Comparison of ENCODE assay signal across 28 cellular contexts in the genomic region with DNA sequence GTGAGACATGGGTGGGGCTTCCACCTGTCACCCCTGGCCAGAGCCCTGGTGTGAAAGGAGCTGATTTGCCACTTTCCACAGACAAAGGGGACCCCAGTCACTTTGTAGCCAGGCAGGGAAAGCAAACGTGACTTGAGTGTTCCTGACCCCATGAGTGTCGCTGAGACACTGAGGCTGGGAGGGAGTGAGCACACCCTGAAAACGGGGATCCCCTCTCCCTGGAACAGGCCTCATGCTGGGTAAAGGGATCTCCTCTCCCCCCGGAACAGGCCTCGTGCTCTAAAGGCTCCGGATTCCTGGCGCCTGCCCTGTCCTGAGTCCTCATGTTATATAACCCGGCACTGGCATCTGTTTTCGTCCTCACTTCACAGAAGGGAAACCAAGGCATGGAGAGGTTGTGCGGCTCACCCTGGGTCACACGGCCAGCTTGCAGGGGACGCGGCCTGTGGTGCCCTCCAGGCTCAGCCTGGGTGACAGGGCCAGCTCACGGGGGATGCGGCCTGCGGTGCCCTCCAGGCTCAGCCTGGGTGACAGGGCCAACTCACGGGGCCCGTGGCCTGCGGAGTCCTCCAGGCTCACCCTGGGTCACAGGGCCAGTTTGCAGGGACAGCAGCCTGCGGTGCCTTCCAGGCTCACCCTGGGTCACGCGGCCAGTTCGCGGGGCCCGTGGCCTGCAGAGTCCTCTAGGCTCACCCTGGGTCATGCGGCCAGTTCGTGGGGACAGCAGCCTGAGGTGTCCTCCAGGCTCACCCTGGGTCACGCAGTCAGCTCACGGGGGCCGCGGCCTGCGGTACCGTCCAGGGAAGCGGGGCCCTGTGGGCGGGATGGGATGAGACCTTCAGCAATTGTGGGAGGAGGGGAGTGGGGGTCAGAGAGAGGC.
DNase-seq lines count a peak whose midpoint lies in the region; ATAC-seq, FAIRE-seq and TF ChIP-seq lines count a peak whose summit lies in the region.
"Had no signal": no experiment of that assay in that cellular context is flagged by ENCODE, and none has a peak within 500 bp of the region (broad histone marks: within the 10 kb centered on the region; RNA-seq: fewer than 3 reads in every experiment).

No MANE protein-coding gene starts in this region.

- no peak for TF ChIP-seq RAD21 in SK-N-SH (IDR thresholded peaks at IDR 0.05; ENCODE audit: low read length)
- TF ChIP-seq RAD21 in HepG2 (CRISPR knock-in tag; IDR thresholded peaks at IDR 0.05): no peak

- ATAC-seq in SK-N-SH treated with all-trans-retinoic acid at 6 μM for 48 hours (no peak), RWPE2 (ENCODE audit: low read depth) (no peak), HepG2 (peak; percentile 25), mucosa of descending colon (no peak)
- ATAC-seq: activated CD8-positive, alpha-beta memory T cell treated with anti-CD3 and anti-CD28 coated beads, Interleukin-2, amount 10 ng/mL, durations not matched to agents 7 days and 5 days; HCT116; stimulated activated naive B cell treated with anti-CD40 and anti-IgM and Interleukin-4, amounts not matched to agents 10 μg/mL and 1 μg/mL and 100 μg/mL, for 72 hours had no signal

- WGBS in SK-N-SH (ENCODE audit: low lambda C conversion rate): 71% methylated on average over 16 of the region's 35 CpGs
- 41% methylated on average over 8 of the region's 35 CpGs for WGBS in HepG2 (ENCODE audit: low lambda C conversion rate)
- 93 to 94% methylated on average over 35 of the region's 35 CpGs for WGBS in sigmoid colon, 2 donors

- TF ChIP-seq CTCF in SK-N-SH (IDR thresholded peaks at IDR 0.05) (no peak), RWPE2 (IDR thresholded peaks at IDR 0.05; ENCODE audit: poor library complexity, severe bottlenecking) (no peak), HepG2 (CRISPR knock-in tag; IDR thresholded peaks at IDR 0.05) (no peak), sigmoid colon (IDR thresholded peaks at IDR 0.05) (no peak), mucosa of descending colon (IDR thresholded peaks at IDR 0.05) (no peak)

- in situ Hi-C loops in HepG2 (cut with HindIII; ENCODE audit: extremely low pct_ligation_motif_present, low pct_unique_long_range_greater_than_20kb): no loop called here

- CTCF ChIA-PET in SK-N-SH (lab: Yijun Ruan, JAX): no interaction called here
- CTCF ChIA-PET in HepG2 (lab: Yijun Ruan, JAX; ENCODE audit: low intra/inter-chr PET ratio, low total read pairs): no interaction called here

- DNase-seq in SK-N-SH (peak; percentile 32), RWPE2 (ENCODE audit: low spot score) (peak; percentile 46), HepG2 (ENCODE audit: low spot score) (no peak), sigmoid colon (peak; percentile 46), kidney tubule cell (ENCODE audit: low spot score) (no peak), mucosa of descending colon (no peak)
- no peak for DNase-seq in stimulated activated CD8-positive, alpha-beta memory T cell treated with anti-CD3 and anti-CD28 coated beads, Interleukin-4, amount 100 ng/mL, for 48 hours
- DNase-seq: activated CD4-positive, alpha-beta T cell treated with anti-CD3 and anti-CD28 coated beads, Interleukin-2, amount 10 ng/mL, durations not matched to agents 24 days and 14 days; activated CD8-positive, alpha-beta memory T cell treated with anti-CD3 and anti-CD28 coated beads, Interleukin-2, amount 10 ng/mL, durations not matched to agents 7 days and 5 days; activated naive CD4-positive, alpha-beta T cell treated with Interleukin-2 at 50 U/mL for 16 hours; CD4-positive, CD25-positive, alpha-beta regulatory T cell; effector CD4-positive, alpha-beta T cell; mesendoderm; NCI-H1694; NCI-H446 treated with DMSO at 0.1 percent for 48 hours; occipital lobe; retina; stimulated activated CD4-positive, alpha-beta T cell treated with anti-CD3 and anti-CD28 coated beads, Interleukin-4, amount 100 ng/mL, for 24 hours; stimulated activated naive B cell treated with anti-CD40 and anti-IgM and Interleukin-4, amounts not matched to agents 10 μg/mL and 1 μg/mL and 100 μg/mL, for 72 hours; SW 1271; T-helper 9 cell had no signal

- H4K20me1 ChIP-seq in SK-N-SH (ENCODE audit: insufficient read depth) (no peaks in the 10 kb centered on the region), HepG2 (ENCODE audit: insufficient read depth, low read length) (no peaks in the 10 kb centered on the region)

- H3K9me2 ChIP-seq in SK-N-SH: no peaks in the 10 kb centered on the region

- H3K36me3 ChIP-seq in SK-N-SH (replicated peaks in 1 of 2; ENCODE audit: control insufficient read depth in 1 of 2, insufficient read depth in 2 of 2, low read length in 1 of 2) (no peaks in the 10 kb centered on the region), RWPE2 (ENCODE audit: low read depth) (no peaks in the 10 kb centered on the region), HepG2 (replicated peaks in 1 of 2; ENCODE audit: control insufficient read depth in 1 of 2, insufficient read depth in 2 of 2, low read length in 2 of 2) (no peaks in the 10 kb centered on the region), sigmoid colon (no peaks in the 10 kb centered on the region), mucosa of descending colon (ENCODE audit: low read depth) (no peaks in the 10 kb centered on the region)
- H3K36me3 ChIP-seq: thoracic aorta, vagina had no signal

- H3K27ac ChIP-seq in SK-N-SH (ENCODE audit: low read depth in 2 of 2, low read length in 1 of 2) (no peak overlapping the region), RWPE2 (ENCODE audit: poor library complexity, severe bottlenecking) (no peak overlapping the region), HepG2 (ENCODE audit: extremely low read length, insufficient read depth, low read length) (no peak overlapping the region), sigmoid colon (no peak overlapping the region)
- H3K27ac ChIP-seq: 22Rv1, epithelial cell of prostate, thoracic aorta, vagina, VCaP had no signal

- TF ChIP-seq EP300 in SK-N-SH (IDR thresholded peaks at IDR 0.05; ENCODE audit: borderline replicate concordance in 1 of 2, low read depth in 1 of 2, low read length in 1 of 2): no peak
- no peak for TF ChIP-seq EP300 in HepG2 (IDR thresholded peaks at IDR 0.05; ENCODE audit: low read depth in 2 of 2, low read length in 2 of 2)
- TF ChIP-seq EP300 in HepG2 (CRISPR knock-in tag; IDR thresholded peaks at IDR 0.05; ENCODE audit: borderline replicate concordance): no peak
- no peak for TF ChIP-seq EP300 in sigmoid colon (IDR thresholded peaks at IDR 0.05)

- no peaks in the 10 kb centered on the region for H3F3A ChIP-seq in SK-N-SH (replicated peaks; ENCODE audit: insufficient read depth)

- no peaks in the 10 kb centered on the region for H3K4me1 ChIP-seq in SK-N-SH (ENCODE audit: control insufficient read depth in 1 of 2, insufficient read depth in 2 of 2, low read depth in 1 of 2, low read length in 1 of 2)
- H3K4me1 ChIP-seq in RWPE2 (ENCODE audit: insufficient read depth, poor library complexity, severe bottlenecking): no peaks in the 10 kb centered on the region
- peaks cover 4% of the 10 kb centered on the region for H3K4me1 ChIP-seq in HepG2 (ENCODE audit: insufficient read depth, low read length)
- H3K4me1 ChIP-seq in sigmoid colon: no peaks in the 10 kb centered on the region
- no peaks in the 10 kb centered on the region for H3K4me1 ChIP-seq in mucosa of descending colon (ENCODE audit: low read depth)
- H3K4me1 ChIP-seq: vagina had no signal

- H3K79me2 ChIP-seq in SK-N-SH (ENCODE audit: insufficient read depth): no peaks in the 10 kb centered on the region
- H3K79me2 ChIP-seq in HepG2 (ENCODE audit: insufficient read depth, low read length): no peaks in the 10 kb centered on the region

- peaks cover 7% of the 10 kb centered on the region for H3K27me3 ChIP-seq in SK-N-SH (ENCODE audit: insufficient read depth)
- no peaks in the 10 kb centered on the region for H3K27me3 ChIP-seq in RWPE2 (ENCODE audit: insufficient read depth, poor library complexity, severe bottlenecking)
- peaks cover 9 to 56% of the 10 kb centered on the region in 2 experiments for H3K27me3 ChIP-seq in HepG2 (ENCODE audit: control insufficient read depth in 1 of 2, insufficient read depth in 2 of 2, low read length in 2 of 2)
- H3K27me3 ChIP-seq in sigmoid colon: peaks cover 0 to 8% (median 0%) of the 10 kb centered on the region in 3 donors
- H3K27me3 ChIP-seq: vagina had no signal

- H3K4me2 ChIP-seq in SK-N-SH (no peak overlapping the region), HepG2 (ENCODE audit: low read depth, low read length) (no peak overlapping the region)

- H2AFZ ChIP-seq in SK-N-SH (ENCODE audit: low read depth): no peak overlapping the region
- H2AFZ ChIP-seq in HepG2 (ENCODE audit: low read length): no peak overlapping the region

- H3K9ac ChIP-seq in SK-N-SH (no peak overlapping the region), HepG2 (ENCODE audit: insufficient read depth, low read depth, low read length) (no peak overlapping the region)

- no peaks in the 10 kb centered on the region for H3K9me3 ChIP-seq in SK-N-SH
- H3K9me3 ChIP-seq in RWPE2 (ENCODE audit: severe bottlenecking): peaks cover 2% of the 10 kb centered on the region
- H3K9me3 ChIP-seq in HepG2 (ENCODE audit: low read length): no peaks in the 10 kb centered on the region
- H3K9me3 ChIP-seq in sigmoid colon: peaks cover 4 to 12% (median 6%) of the 10 kb centered on the region in 4 donors
- peaks cover 4% of the 10 kb centered on the region for H3K9me3 ChIP-seq in mucosa of descending colon

- BruUV-seq in HepG2 (replicated peaks; lab: Mats Ljungman, UMichigan): no TSS peak

- TF ChIP-seq POLR2A in HepG2 (IDR thresholded peaks at IDR 0.05; ENCODE audit: insufficient read depth in 1 of 2, low read depth in 2 of 2, low read length in 2 of 2): no peak
- no peak for TF ChIP-seq POLR2A in sigmoid colon (IDR thresholded peaks at IDR 0.05)

- H3K4me3 ChIP-seq in SK-N-SH (ENCODE audit: low read depth in 2 of 2, low read length in 1 of 2) (no peak overlapping the region), RWPE2 (ENCODE audit: severe bottlenecking) (no peak overlapping the region), HepG2 (replicated peaks in 1 of 3; ENCODE audit: insufficient read depth in 1 of 3, low read depth in 2 of 3, low read length in 3 of 3) (no peak overlapping the region), sigmoid colon (no peak overlapping the region), mucosa of descending colon (no peak overlapping the region)
- H3K4me3 ChIP-seq: thoracic aorta, vagina had no signal

- intact Hi-C loops in HepG2 (cut with micrococcal nuclease; ENCODE audit: unreplicated experiment): no loop called here
- intact Hi-C loops in sigmoid colon (cut with DNase I): no loop called here
- intact Hi-C loops in mucosa of descending colon (cut with DNase I, micrococcal nuclease): no loop called here

- POLR2A ChIA-PET in SK-N-SH (lab: Yijun Ruan, JAX): no interaction called here
- POLR2A ChIA-PET in HepG2 (lab: Yijun Ruan, JAX): no interaction called here

- no peak for FAIRE-seq in HepG2 (lab: Jason Lieb, UNC)

TF ChIP-seq in SK-N-SH, 30 proteins besides CTCF, POLR2A, EP300 and RAD21 (continues in another document):
- no peak for TF ChIP-seq NFIC (IDR thresholded peaks at IDR 0.05; ENCODE audit: borderline replicate concordance)
- TF ChIP-seq MEF2A (IDR thresholded peaks at IDR 0.05; ENCODE audit: borderline replicate concordance, low read depth): no peak

TF ChIP-seq in SK-N-SH treated with all-trans-retinoic acid at 6 μM for 48 hours, 23 proteins besides CTCF, POLR2A, EP300 and RAD21 (continues in another document):
- no peak for TF ChIP-seq ISL1 (CRISPR knock-in tag; IDR thresholded peaks at IDR 0.05)

TF ChIP-seq in HepG2, 621 proteins besides CTCF, POLR2A, EP300 and RAD21 (continues in another document):
- no peak for TF ChIP-seq MAFF (IDR thresholded peaks at IDR 0.05; ENCODE audit: low read depth, low read length)

Comparison
In these comparisons a context has a peak if more than half of its experiments do, and no peak if none do; other contexts are left out.
1. DNase-seq: peak in SK-N-SH (single experiment), RWPE2 (single experiment) and sigmoid colon (single experiment); none in HepG2 (single experiment), kidney tubule cell (single experiment), stimulated activated CD8-positive, alpha-beta memory T cell treated with anti-CD3 and anti-CD28 coated beads, Interleukin-4, amount 100 ng/mL, for 48 hours (single experiment) and mucosa of descending colon (0 of 3).